In genomic region chr21:41410767-41411448, GRCh38 we compare ENCODE assay signal across 23 cellular contexts. TPM values are rescaled to one million over a fixed set of nuclear protein-coding genes. Genes with fewer than 3 reads are reported as not detected.
DNase-seq lines count a peak whose midpoint lies in the region; ATAC-seq and TF ChIP-seq lines count a peak whose summit lies in the region.
"Had no signal": no experiment of that assay in that cellular context is flagged by ENCODE, and none has a peak within 500 bp of the region (broad histone marks: within the 10 kb centered on the region; RNA-seq: fewer than 3 reads in every experiment).

No MANE protein-coding gene starts in this region.

- no peak for TF ChIP-seq POLR2A in esophagus squamous epithelium (IDR thresholded peaks at IDR 0.05)

- H2AK5ac ChIP-seq in mesendoderm (ENCODE audit: low read length), result no peak overlapping the region

- no peak overlapping the region for H3K56ac ChIP-seq in mesendoderm (ENCODE audit: low read length)

- CTCF ChIA-PET in HEK293 (lab: Yijun Ruan, JAX), result interaction anchor here (0.6 to 2.4 kb wide), 10 partner anchors 8 to 1508 kb away, joined by 3 to 11 read pairs (median 3); no protein-coding TSS in a partner anchor

- in situ Hi-C loops in GM23248 (cut with MboI), result no loop called here

- H3K79me2 ChIP-seq in mesendoderm (ENCODE audit: control insufficient read depth, insufficient read depth, low read length) (no peaks in the 10 kb centered on the region), GM23248 (ENCODE audit: insufficient read depth) (no peaks in the 10 kb centered on the region)

- no peak overlapping the region for H3K4ac ChIP-seq in mesendoderm (ENCODE audit: low read depth, low read length)

- H3K36me3 ChIP-seq in right atrium auricular region (peaks cover 14% of the 10 kb centered on the region), HEK293 (ENCODE audit: control insufficient read depth in 2 of 2, insufficient read depth in 1 of 2, low read length in 2 of 2) (no peaks in the 10 kb centered on the region), esophagus squamous epithelium (peaks cover 0 to 38% (median 0%) of the 10 kb centered on the region in 3 donors), subcutaneous abdominal adipose tissue (ENCODE audit: control insufficient read depth in 5 of 5, insufficient read depth in 5 of 5, low read length in 5 of 5) (peaks cover 0 to 31% (median 24%) of the 10 kb centered on the region in 5 donors), mesendoderm (ENCODE audit: control insufficient read depth, insufficient read depth, low read length) (no peaks in the 10 kb centered on the region), GM23248 (ENCODE audit: low read depth) (no peaks in the 10 kb centered on the region)
- H3K36me3 ChIP-seq: ovary, thoracic aorta had no signal

- no peaks in the 10 kb centered on the region for H3K79me1 ChIP-seq in mesendoderm (ENCODE audit: low read length)

- H3K9me3 ChIP-seq in right atrium auricular region, result peaks cover 0 to 5% of the 10 kb centered on the region in 2 donors
- no peaks in the 10 kb centered on the region for H3K9me3 ChIP-seq in HEK293 (ENCODE audit: control insufficient read depth, insufficient read depth, low read depth, low read length)
- H3K9me3 ChIP-seq in esophagus squamous epithelium, result no peaks in the 10 kb centered on the region
- no peaks in the 10 kb centered on the region for H3K9me3 ChIP-seq in subcutaneous abdominal adipose tissue (ENCODE audit: control insufficient read depth in 5 of 5, low read length in 5 of 5)
- no peaks in the 10 kb centered on the region for H3K9me3 ChIP-seq in GM23248 (ENCODE audit: low read depth)
- H3K9me3 ChIP-seq: ovary had no signal

- no peak overlapping the region for H2BK15ac ChIP-seq in mesendoderm (replicated peaks; ENCODE audit: low read depth)

- H3K18ac ChIP-seq in mesendoderm (ENCODE audit: low read length), result no peak overlapping the region

- H2BK120ac ChIP-seq in mesendoderm (ENCODE audit: low read depth, low read length), result no peak overlapping the region

- H3K4me2 ChIP-seq in mesendoderm (ENCODE audit: low read length) (no peak overlapping the region), GM23248 (ENCODE audit: unreplicated experiment) (no peak overlapping the region)
- H3K4me2 ChIP-seq: KMS-11 had no signal

- H3K4me1 ChIP-seq in right atrium auricular region (no peaks in the 10 kb centered on the region), HEK293 (ENCODE audit: control insufficient read depth, insufficient read depth, low read length) (0 out of 2 replicates have a peak, but pooled peaks cover 4% of the 10 kb centered on the region), esophagus squamous epithelium (peaks cover 9 to 41% (median 14%) of the 10 kb centered on the region in 3 donors), subcutaneous abdominal adipose tissue (ENCODE audit: control insufficient read depth in 5 of 5, insufficient read depth in 5 of 5, low read length in 5 of 5) (peaks cover 0 to 17% (median 12%) of the 10 kb centered on the region in 5 donors), mesendoderm (ENCODE audit: control insufficient read depth, low read depth, low read length) (no peaks in the 10 kb centered on the region), GM23248 (ENCODE audit: insufficient read depth) (no peaks in the 10 kb centered on the region)
- H3K4me1 ChIP-seq: foreskin keratinocyte, sigmoid colon had no signal

- POLR2A ChIA-PET in HEK293 (lab: Yijun Ruan, JAX), result no interaction called here

- H3K27me3 ChIP-seq in right atrium auricular region (no peaks in the 10 kb centered on the region), esophagus squamous epithelium (no peaks in the 10 kb centered on the region), subcutaneous abdominal adipose tissue (ENCODE audit: control insufficient read depth in 5 of 5, insufficient read depth in 4 of 5, low read length in 5 of 5) (no peaks in the 10 kb centered on the region), mesendoderm (ENCODE audit: insufficient read depth, low read length, poor library complexity) (no peaks in the 10 kb centered on the region), GM23248 (replicated peaks; ENCODE audit: insufficient read depth) (peaks cover 3% of the 10 kb centered on the region; the same call in 1 of the 2 replicates)
- H3K27me3 ChIP-seq: foreskin keratinocyte, ovary, sigmoid colon had no signal

- 54 to 55% methylated on average over 5 of the region's 5 CpGs for WGBS in esophagus squamous epithelium, 2 donors
- WGBS in mesendoderm (ENCODE audit: extremely low coverage, insufficient coverage, low lambda C conversion rate), result no CpG with 5 or more reads among the region's 5 CpGs
- WGBS in GM23248 (ENCODE audit: low coverage in 1 of 2, low lambda C conversion rate in 2 of 2, missing lambda C conversion rate in 2 of 2), 2 experiments, result 37 to 40% methylated on average over 5 of the region's 5 CpGs

- H3K9ac ChIP-seq in subcutaneous abdominal adipose tissue (ENCODE audit: low read length in 5 of 5), result no peak overlapping the region
- no peak overlapping the region for H3K9ac ChIP-seq in mesendoderm (ENCODE audit: low read length)
- no peak overlapping the region for H3K9ac ChIP-seq in GM23248
- H3K9ac ChIP-seq: KMS-11 had no signal

- H4K20me1 ChIP-seq in GM23248 (ENCODE audit: insufficient read depth), result no peaks in the 10 kb centered on the region

- DNase-seq in Right ventricle myocardium superior (no peak), right atrium auricular region (ENCODE audit: low spot score) (no peak), esophagus squamous epithelium (lab: John Stamatoyannopoulos, UW) (no peak), anterior cingulate cortex (lab: John Stamatoyannopoulos, UW) (no peak), mesendoderm (no peak), GM23248 (no peak)
- DNase-seq: H7; hippocampal formation; naive thymus-derived CD4-positive, alpha-beta T cell; NCI-H1048; NCI-H446 treated with DMSO at 0.1 percent for 48 hours; NK-92 treated with Interleukin-12 subunit alpha and Interleukin-12 subunit beta, amount 100 ng/mL, for 24 hours; ovary; sigmoid colon; T-helper 9 cell had no signal

- no peak overlapping the region for H3K23ac ChIP-seq in mesendoderm (ENCODE audit: low read length)

- H3K4me3 ChIP-seq in right atrium auricular region (no peak overlapping the region), HEK293 (ENCODE audit: low read depth, low read length) (no peak overlapping the region), esophagus squamous epithelium (no peak overlapping the region), subcutaneous abdominal adipose tissue (ENCODE audit: low read depth in 1 of 5, low read length in 5 of 5) (peak overlapping the region in 2 of 5 donors; percentile 9 to 16), mesendoderm (ENCODE audit: low read length) (no peak overlapping the region), GM23248 (no peak overlapping the region)
- H3K4me3 ChIP-seq: ovary, sigmoid colon, thoracic aorta had no signal

- H3K9me2 ChIP-seq in GM23248 (ENCODE audit: insufficient read depth), result no peaks in the 10 kb centered on the region

- intact Hi-C loops in Right ventricle myocardium superior (cut with DNase I) (no loop called here), esophagus squamous epithelium (cut with DNase I) (no loop called here)

- no peak overlapping the region for H4K8ac ChIP-seq in mesendoderm (ENCODE audit: low read depth, low read length)

- H3K27ac ChIP-seq in right atrium auricular region (no peak overlapping the region), HEK293 (ENCODE audit: extremely low read depth, low read depth, low read length) (no peak overlapping the region), esophagus squamous epithelium (peak overlapping the region; percentile 74 to 85 (median 82)), subcutaneous abdominal adipose tissue (ENCODE audit: low read depth, low read length) (peak overlapping the region; percentile 28), mesendoderm (ENCODE audit: low read depth, low read length) (no peak overlapping the region), GM23248 (no peak overlapping the region)
- H3K27ac ChIP-seq: foreskin keratinocyte, KMS-11, ovary, sigmoid colon, thoracic aorta had no signal

- no peak for TF ChIP-seq CTCF in right atrium auricular region (IDR thresholded peaks at IDR 0.05)
- TF ChIP-seq CTCF in HEK293 (tag by site-specific recombination; IDR thresholded peaks at IDR 0.05), result no peak
- TF ChIP-seq CTCF in esophagus squamous epithelium (IDR thresholded peaks at IDR 0.05), result no peak

- no peak overlapping the region for H2BK5ac ChIP-seq in mesendoderm (ENCODE audit: low read length)

- no peak overlapping the region for H2AFZ ChIP-seq in GM23248

- H4K5ac ChIP-seq in mesendoderm (ENCODE audit: low read length), result no peak overlapping the region

- peak; percentile 18 for ATAC-seq in Right ventricle myocardium superior (ENCODE audit: poor library complexity)
- ATAC-seq: SK-N-SH treated with all-trans-retinoic acid at 6 μM for 48 hours had no signal

- H3F3A ChIP-seq in GM23248 (ENCODE audit: insufficient read depth), result no peaks in the 10 kb centered on the region

TF ChIP-seq in HEK293, 187 proteins besides CTCF, POLR2A, EP300 and RAD21:
- TF ChIP-seq ZIC2 (tag by site-specific recombination; IDR thresholded peaks at IDR 0.05), result peak; percentile 61
- TF ChIP-seq, protein P1, sequence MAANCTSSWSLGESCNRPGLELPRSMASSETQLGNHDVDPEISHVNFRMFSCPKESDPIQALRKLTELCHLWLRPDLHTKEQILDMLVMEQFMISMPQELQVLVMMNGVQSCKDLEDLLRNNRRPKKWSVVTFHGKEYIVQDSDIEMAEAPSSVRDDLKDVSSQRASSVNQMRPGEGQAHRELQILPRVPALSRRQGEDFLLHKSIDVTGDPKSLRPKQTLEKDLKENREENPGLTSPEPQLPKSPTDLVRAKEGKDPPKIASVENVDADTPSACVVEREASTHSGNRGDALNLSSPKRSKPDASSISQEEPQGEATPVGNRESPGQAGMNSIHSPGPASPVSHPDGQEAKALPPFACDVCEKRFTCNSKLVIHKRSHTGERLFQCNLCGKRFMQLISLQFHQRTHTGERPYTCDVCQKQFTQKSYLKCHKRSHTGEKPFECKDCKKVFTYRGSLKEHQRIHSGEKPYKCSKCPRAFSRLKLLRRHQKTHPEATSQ (tag by site-specific recombination; IDR thresholded peaks at IDR 0.05), result no peak

RNA-seq across cellular contexts. Expression of gene MX1, which starts 15.1 kb away (rescaled TPM):
- total RNA-seq in Right ventricle myocardium superior (10.5 TPM), right atrium auricular region (1 to 10 TPM; 6.9 to 8.5 TPM), esophagus squamous epithelium (10 to 100 TPM; 29.7 to 90.2 (median 40.9) TPM)
- 0.67 TPM for polyA plus RNA-seq in mesendoderm (2013, experiment 1 of 2)
- 0.67 TPM for polyA plus RNA-seq in mesendoderm (2013, experiment 2 of 2)
- total RNA-seq in GM23248 (2014; rRNA removed; shearing (Covaris generic)), result 1.6 and 1.9 TPM in 2 replicates
- 1.0 and 1.6 TPM in 2 replicates for polyA plus RNA-seq in GM23248 (2016; fragmentation: Nextera tagmentation; extraction: Ambion mirVana)

RNA-seq across cellular contexts. Expression of gene MX2, which starts 49.1 kb away (rescaled TPM):
- 4.2 TPM for total RNA-seq in Right ventricle myocardium superior
- 1 to 10 TPM; 5.5 to 5.9 TPM for total RNA-seq in right atrium auricular region
- total RNA-seq in esophagus squamous epithelium, result 10 to 100 TPM in 1 of 4 donors, 1 to 10 TPM in 3; 4.3 to 23.5 (median 8.5) TPM
- polyA plus RNA-seq in mesendoderm (2013, experiment 1 of 2), result 11.1 TPM
- 10.7 TPM for polyA plus RNA-seq in mesendoderm (2013, experiment 2 of 2)
- total RNA-seq in GM23248 (2014; rRNA removed; shearing (Covaris generic)), result 0.54 and 2.8 TPM in 2 replicates
- 0.46 and 0.85 TPM in 2 replicates for polyA plus RNA-seq in GM23248 (2016; fragmentation: Nextera tagmentation; extraction: Ambion mirVana)
- total RNA-seq: endothelial cell of umbilical vein, mammary epithelial cell had no signal
- polyA plus RNA-seq: mammary epithelial cell had no signal

Comparison
In these comparisons a context has a peak if more than half of its experiments do, and no peak if none do; other contexts are left out.
1. H3K27ac ChIP-seq: peak in esophagus squamous epithelium (4 of 4) and subcutaneous abdominal adipose tissue (single experiment); none in right atrium auricular region (0 of 2), HEK293 (single experiment), mesendoderm (single experiment) and GM23248 (single experiment).